ENCODE assay signal across 23 cellular contexts in the genomic region with DNA sequence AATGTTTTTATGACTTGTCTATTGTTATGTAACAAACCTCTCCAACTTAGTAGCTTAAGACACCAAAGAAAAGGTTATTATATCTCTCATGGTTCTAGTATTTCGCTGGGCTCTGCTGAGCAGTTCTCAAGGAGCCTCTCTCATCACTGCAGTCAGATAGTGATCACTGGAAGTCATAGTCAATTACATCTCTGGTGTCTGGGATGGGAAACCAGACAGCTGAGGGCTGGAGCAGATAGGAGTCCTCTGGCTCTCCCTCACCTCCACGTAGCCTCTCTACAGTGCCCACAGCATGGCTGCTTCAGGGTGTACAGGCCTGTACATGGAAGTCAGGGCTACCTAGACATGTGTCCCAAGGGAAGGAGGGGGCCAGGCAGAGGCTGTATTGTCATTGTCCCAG.
DNase-seq lines count a peak whose midpoint lies in the region; ATAC-seq, FAIRE-seq and TF ChIP-seq lines count a peak whose summit lies in the region.
"Had no signal": no experiment of that assay in that cellular context is flagged by ENCODE, and none has a peak within 500 bp of the region (broad histone marks: within the 10 kb centered on the region; RNA-seq: fewer than 3 reads in every experiment).

No MANE protein-coding gene starts in this region.

- ATAC-seq in T-helper 17 cell = no peak
- ATAC-seq: GM12878 had no signal

- peak; percentile 20 for FAIRE-seq in H54 (lab: Jason Lieb, UNC)
- FAIRE-seq in GM12891 (lab: Jason Lieb, UNC) = no peak
- FAIRE-seq: GM12878, GM19239, HTR-8/SVneo had no signal

- peak overlapping the region; percentile 39 for H3K27ac Mint-ChIP-seq in T-helper 17 cell
- peak overlapping the region; percentile 34 for H3K27ac Mint-ChIP-seq in type B pancreatic cell
- H3K27ac Mint-ChIP-seq: B cell; CD8-positive, alpha-beta memory T cell; HFFc6 had no signal

- TF ChIP-seq POLR2A in H54 (IDR thresholded peaks at IDR 0.05; ENCODE audit: low read depth, low read length) (no peak), GM12891 (IDR thresholded peaks at IDR 0.05; ENCODE audit: low read depth, low read length) (no peak)

- H3K9me3 ChIP-seq in T-helper 17 cell (ENCODE audit: control insufficient read depth, low read length, poor library complexity, severe bottlenecking) = no peaks in the 10 kb centered on the region

- H3K4me1 Mint-ChIP-seq in T-helper 17 cell (no peaks in the 10 kb centered on the region), type B pancreatic cell (ENCODE audit: unreplicated experiment) (no peaks in the 10 kb centered on the region)
- H3K4me1 Mint-ChIP-seq: CD4-positive, CD25-positive, alpha-beta regulatory T cell; CD8-positive, alpha-beta memory T cell had no signal

- no peaks in the 10 kb centered on the region for H3K36me3 Mint-ChIP-seq in T-helper 17 cell (ENCODE audit: low read depth)
- H3K36me3 Mint-ChIP-seq in type B pancreatic cell = no peaks in the 10 kb centered on the region
- H3K36me3 Mint-ChIP-seq: CD4-positive, CD25-positive, alpha-beta regulatory T cell; CD8-positive, alpha-beta memory T cell had no signal

- DNase-seq in H54 (ENCODE audit: insufficient read length, low spot score) (no peak), SK-N-DZ (ENCODE audit: low spot score) (peak; percentile 82), T-helper 17 cell (no peak), type B pancreatic cell (ENCODE audit: extremely low spot score, unreplicated experiment) (no peak), superior temporal gyrus (ENCODE audit: extremely low spot score) (no peak), GM12891 (ENCODE audit: insufficient read length, low spot score) (no peak)
- no peak for DNase-seq in activated CD4-positive, CD25-positive, alpha-beta regulatory T cell treated with anti-CD3 and anti-CD28 coated beads, Interleukin-2, amount 50 U/mL, for 72 hours
- DNase-seq: C1 segment of cervical spinal cord; CD4-positive, CD25-positive, alpha-beta regulatory T cell; CD8-positive, alpha-beta memory T cell; COR-L47; DMS 273 treated with DMSO at 0.1 percent for 48 hours; DMS53; DND-41; EL; GM23248; HCEC 1CT; HFFc6; IMR-90 had no signal

- no peaks in the 10 kb centered on the region for H3K9me3 Mint-ChIP-seq in type B pancreatic cell
- H3K9me3 Mint-ChIP-seq: HFFc6 had no signal

- no peak overlapping the region for H3K4me3 Mint-ChIP-seq in T-helper 17 cell
- no peak overlapping the region for H3K4me3 Mint-ChIP-seq in type B pancreatic cell
- H3K4me3 Mint-ChIP-seq: B cell; CD4-positive, CD25-positive, alpha-beta regulatory T cell; CD8-positive, alpha-beta memory T cell; HFFc6 had no signal

- no peak for TF ChIP-seq CTCF in type B pancreatic cell (conservative IDR thresholded peaks at IDR 0.05)

- peaks cover 28% of the 10 kb centered on the region for H3K27me3 Mint-ChIP-seq in T-helper 17 cell
- H3K27me3 Mint-ChIP-seq in type B pancreatic cell = no peaks in the 10 kb centered on the region

TF ChIP-seq in GM12891, 5 proteins besides CTCF, POLR2A, EP300 and RAD21:
- no peak for TF ChIP-seq POLR2AphosphoS5 (IDR thresholded peaks at IDR 0.05; ENCODE audit: low read depth, low read length)
- no peak for TF ChIP-seq SPI1 (IDR thresholded peaks at IDR 0.05; ENCODE audit: low read depth, low read length)
- no peak for TF ChIP-seq PAX5 (IDR thresholded peaks at IDR 0.05; ENCODE audit: insufficient read depth, low read length, severe bottlenecking)
- TF ChIP-seq POU2F2 (IDR thresholded peaks at IDR 0.05; ENCODE audit: low read depth, low read length) = no peak
- TF ChIP-seq TAF1 (IDR thresholded peaks at IDR 0.05; ENCODE audit: low read depth, low read length) = no peak
